ENCODE assay signal across 9 cellular contexts in the genomic region with DNA sequence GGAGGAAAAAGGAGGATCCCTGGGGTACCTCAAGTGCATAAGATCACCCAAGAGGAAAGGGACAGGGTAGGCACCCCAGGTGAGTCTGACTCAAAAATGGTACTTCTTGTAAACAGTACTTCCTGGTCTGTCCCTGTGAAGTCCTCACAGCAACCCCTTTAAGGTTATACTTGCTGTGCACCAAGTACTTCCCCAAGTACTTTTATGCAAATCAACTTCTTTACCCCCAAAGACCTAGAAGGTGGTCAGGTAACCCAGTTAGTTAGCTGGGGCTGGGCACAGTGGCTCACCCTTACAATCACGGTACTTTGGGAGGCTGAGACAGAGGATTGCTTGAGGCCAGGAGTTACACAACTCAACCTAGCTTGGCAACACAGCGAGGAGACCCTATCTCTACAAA. TPM values are rescaled to one million over a fixed set of nuclear protein-coding genes. Genes with fewer than 3 reads are reported as not detected.
DNase-seq lines count a peak whose midpoint lies in the region; ATAC-seq, FAIRE-seq and TF ChIP-seq lines count a peak whose summit lies in the region.
"Had no signal": no experiment of that assay in that cellular context is flagged by ENCODE, and none has a peak within 500 bp of the region (broad histone marks: within the 10 kb centered on the region; RNA-seq: fewer than 3 reads in every experiment).

No MANE protein-coding gene starts in this region.

- peak overlapping the region; percentile 97 for H3K9ac ChIP-seq in astrocyte (ENCODE audit: low read length)

- H3K9me3 ChIP-seq in BE2C = no peaks in the 10 kb centered on the region
- no peaks in the 10 kb centered on the region for H3K9me3 ChIP-seq in astrocyte (ENCODE audit: insufficient read depth, low read depth, low read length)
- no peaks in the 10 kb centered on the region for H3K9me3 ChIP-seq in testis

- H3K27ac Mint-ChIP-seq in astrocyte (ENCODE audit: unreplicated experiment) (peak overlapping the region; percentile 96), mesothelial cell of epicardium (peak overlapping the region; percentile 69)

- ATAC-seq in esophagus mucosa = no peak
- ATAC-seq: left ventricle myocardium superior had no signal

- no peak for TF ChIP-seq POLR2A in testis (IDR thresholded peaks at IDR 0.05)

- H3K4me1 ChIP-seq in BE2C (peaks cover 6% of the 10 kb centered on the region), astrocyte (ENCODE audit: insufficient read depth, low read length) (peaks cover 31% of the 10 kb centered on the region), testis (peaks cover 21% of the 10 kb centered on the region)

- TF ChIP-seq CTCF in BE2C (IDR thresholded peaks at IDR 0.05; ENCODE audit: low read depth, low read length) (no peak), HL-60 (IDR thresholded peaks at IDR 0.05; ENCODE audit: insufficient read depth, low read length) (no peak), astrocyte (IDR thresholded peaks at IDR 0.05; ENCODE audit: insufficient read depth, low read depth, low read length) (no peak), mesothelial cell of epicardium (IDR thresholded peaks at IDR 0.05; ENCODE audit: unreplicated experiment) (no peak), testis (IDR thresholded peaks at IDR 0.05) (no peak)

- H3K4me3 Mint-ChIP-seq in astrocyte (ENCODE audit: unreplicated experiment) (peak overlapping the region; percentile 100), mesothelial cell of epicardium (peak overlapping the region; percentile 99)

- no peak for FAIRE-seq in astrocyte (lab: Jason Lieb, UNC)

- peaks cover 68% of the 10 kb centered on the region for H4K20me1 ChIP-seq in astrocyte (ENCODE audit: insufficient read depth, low read length)

- H3K9me3 Mint-ChIP-seq in astrocyte (ENCODE audit: unreplicated experiment) (no peaks in the 10 kb centered on the region), mesothelial cell of epicardium (no peaks in the 10 kb centered on the region)

- H3K36me3 Mint-ChIP-seq in astrocyte (ENCODE audit: low read depth, unreplicated experiment) = peaks cover 27% of the 10 kb centered on the region
- peaks cover 29% of the 10 kb centered on the region for H3K36me3 Mint-ChIP-seq in mesothelial cell of epicardium

- H2AFZ ChIP-seq in astrocyte (ENCODE audit: low read depth, low read length) = no peak overlapping the region

- H3K4me2 ChIP-seq in astrocyte (ENCODE audit: low read length) = peak overlapping the region; percentile 97

- H3K36me3 ChIP-seq in BE2C = peaks cover 65% of the 10 kb centered on the region
- peaks cover 40% of the 10 kb centered on the region for H3K36me3 ChIP-seq in astrocyte (ENCODE audit: insufficient read depth, low read length)
- H3K36me3 ChIP-seq in testis (ENCODE audit: low read depth, missing control alignments) = no peaks in the 10 kb centered on the region

- H3K4me1 Mint-ChIP-seq in astrocyte (ENCODE audit: low read depth, unreplicated experiment) (peaks cover 35% of the 10 kb centered on the region), mesothelial cell of epicardium (peaks cover 47% of the 10 kb centered on the region)

- H3K27me3 Mint-ChIP-seq in astrocyte (ENCODE audit: low read depth, unreplicated experiment) (no peaks in the 10 kb centered on the region), mesothelial cell of epicardium (ENCODE audit: low read depth) (no peaks in the 10 kb centered on the region)

- H3K4me3 ChIP-seq in BE2C (ENCODE audit: low read depth, low read length) (peak overlapping the region; percentile 100), HL-60 (replicated peaks; ENCODE audit: insufficient read depth, low read length) (peak overlapping the region; percentile 78), astrocyte (ENCODE audit: insufficient read depth, low read depth, low read length) (peak overlapping the region; percentile 91), testis (no peak overlapping the region)

- DNase-seq in BE2C = no peak
- DNase-seq in HL-60 (ENCODE audit: low read depth in 1 of 2, low spot score in 1 of 2) = no peak
- DNase-seq in astrocyte (ENCODE audit: low read depth) = no peak
- DNase-seq in mesothelial cell of epicardium (ENCODE audit: low spot score in 2 of 2, unreplicated experiment in 2 of 2) = no peak
- DNase-seq in germinal center (ENCODE audit: low spot score) = no peak
- no peak for DNase-seq in SW480 (ENCODE audit: low spot score)
- no peak for DNase-seq in testis
- DNase-seq: left ventricle myocardium superior had no signal

- intact Hi-C loops in testis (cut with DNase I; ENCODE audit: low total_unique reads) = no loop called here

- H3K79me2 ChIP-seq in astrocyte (ENCODE audit: insufficient read depth, low read length) = peaks cover 57% of the 10 kb centered on the region

- H3K27me3 ChIP-seq in BE2C (no peaks in the 10 kb centered on the region), HL-60 (ENCODE audit: insufficient read depth, poor library complexity, severe bottlenecking) (no peaks in the 10 kb centered on the region), astrocyte (ENCODE audit: insufficient read depth, low read length) (no peaks in the 10 kb centered on the region), testis (no peaks in the 10 kb centered on the region)

- H3K27ac ChIP-seq in HL-60 (replicated peaks) (peak overlapping the region; percentile 97), astrocyte (ENCODE audit: low read depth, low read length) (no peak overlapping the region), testis (no peak overlapping the region)

- 87 to 89% methylated on average over 2 of the region's 2 CpGs for WGBS in testis, 2 donors

RNA-seq across cellular contexts. Expression of a gene that starts 2.5 kb away (rescaled TPM):
- 1,011 TPM for polyA plus RNA-seq in BE2C (2012; ENCODE audit: insufficient read depth, insufficient read length, low read depth)
- 2,193 and 2,309 TPM in 2 replicates for total RNA-seq in astrocyte
- total RNA-seq in mesothelial cell of epicardium = 863 to 886 TPM (median 869 TPM) in 3 replicates
- total RNA-seq in esophagus mucosa = 586 TPM
- total RNA-seq in testis = 100 to 1,000 TPM; 389 to 467 TPM
- 538 TPM for polyA plus RNA-seq in testis (ENCODE audit: insufficient read depth, low read depth, low replicate concordance)

RNA-seq across cellular contexts. Expression of a gene that starts 4.8 kb away (rescaled TPM):
- 407 TPM for polyA plus RNA-seq in BE2C (2012; ENCODE audit: insufficient read depth, insufficient read length, low read depth)
- 40.6 and 48.5 TPM in 2 replicates for total RNA-seq in astrocyte
- 78.6 to 87.4 TPM (median 80.7 TPM) in 3 replicates for total RNA-seq in mesothelial cell of epicardium
- total RNA-seq in esophagus mucosa = 65.6 TPM
- total RNA-seq in testis = 100 to 1,000 TPM; 114 to 136 TPM
- 174 TPM for polyA plus RNA-seq in testis (ENCODE audit: insufficient read depth, low read depth, low replicate concordance)

RNA-seq across cellular contexts. Expression of a gene that starts 7.4 kb away (rescaled TPM):
- 277 TPM for polyA plus RNA-seq in BE2C (2012; ENCODE audit: insufficient read depth, insufficient read length, low read depth)
- 76.7 and 80.4 TPM in 2 replicates for total RNA-seq in astrocyte
- total RNA-seq in mesothelial cell of epicardium = 54.5 to 58.4 TPM (median 58.3 TPM) in 3 replicates
- 46.6 TPM for total RNA-seq in esophagus mucosa
- 10 to 100 TPM; 53.8 to 65.3 TPM for total RNA-seq in testis
- 55.1 TPM for polyA plus RNA-seq in testis (ENCODE audit: insufficient read depth, low read depth, low replicate concordance)

RNA-seq across cellular contexts. Expression of a gene that starts 16.1 kb away (rescaled TPM):
- polyA plus RNA-seq in BE2C (2012; ENCODE audit: insufficient read depth, insufficient read length, low read depth) = 314 TPM
- total RNA-seq in astrocyte = 34.0 and 35.5 TPM in 2 replicates
- 18.7 to 19.1 TPM (median 18.8 TPM) in 3 replicates for total RNA-seq in mesothelial cell of epicardium
- 20.7 TPM for total RNA-seq in esophagus mucosa
- 10 to 100 TPM; 32.2 to 39.8 TPM for total RNA-seq in testis
- polyA plus RNA-seq in testis (ENCODE audit: insufficient read depth, low read depth, low replicate concordance) = 21.6 TPM

RNA-seq across cellular contexts. Expression of a gene that starts 21.8 kb away (rescaled TPM):
- polyA plus RNA-seq in BE2C (2012; ENCODE audit: insufficient read depth, insufficient read length, low read depth) = 2.5 TPM
- total RNA-seq in astrocyte (0.50 TPM in 1 of 2 replicates, not detected in the other), mesothelial cell of epicardium (0.86 to 0.98 TPM (median 0.97 TPM) in 3 replicates), esophagus mucosa (0.56 TPM), testis (10 to 100 TPM; 12.3 to 20.4 TPM)
- polyA plus RNA-seq in testis (ENCODE audit: insufficient read depth, low read depth, low replicate concordance) = 61.1 TPM
- total RNA-seq: left ventricle myocardium superior had no signal

Comparison
In these comparisons a context has a peak if more than half of its experiments do, and no peak if none do; other contexts are left out.
1. H3K4me3 ChIP-seq: peak in BE2C (single experiment), HL-60 (single experiment) and astrocyte (single experiment); none in testis (0 of 2).